Comparison of ENCODE assay signal across 7 cellular contexts in genomic region chr12:52873832-52874572, GRCh38. TPM values are rescaled to one million over a fixed set of nuclear protein-coding genes. Genes with fewer than 3 reads are reported as not detected.
DNase-seq lines count a peak whose midpoint lies in the region; ATAC-seq lines count a peak whose summit lies in the region.

No MANE protein-coding gene starts in this region.

- peak; percentile 58 for ATAC-seq in GM19351 (IDR thresholded peaks at IDR 0.05; ENCODE audit: unreplicated experiment)
- ATAC-seq in HG03460 (IDR thresholded peaks at IDR 0.05; ENCODE audit: unreplicated experiment) = no peak

- DNase-seq in NCI-H146 (lab: John Stamatoyannopoulos, UW) (peak; percentile 77), lung microvascular endothelial cell (ENCODE audit: low read depth in 2 of 2) (peak; percentile 88 to 96)
- DNase-seq in activated CD4-positive, alpha-beta T cell treated with anti-CD3 and anti-CD28 coated beads, Interleukin-2, amount 50 U/mL, for 4 hours = peak; percentile 31 to 38
- peak; percentile 39 for DNase-seq in effector CD8-positive, alpha-beta T cell (lab: John Stamatoyannopoulos, UW)
- peak; percentile 19 to 28 for DNase-seq in stimulated activated CD8-positive, alpha-beta memory T cell treated with anti-CD3 and anti-CD28 coated beads, Interleukin-15, amount 100 ng/mL, for 4 hours (ENCODE audit: low read depth in 2 of 2)

RNA-seq across cellular contexts. Expression of gene KRT78, which starts 25.2 kb away (rescaled TPM):
- not detected in 2 replicates for total RNA-seq in lung microvascular endothelial cell

RNA-seq across cellular contexts. Expression of gene KRT8, which starts 30.9 kb away (rescaled TPM):
- 11.3 and 12.6 TPM in 2 replicates for total RNA-seq in lung microvascular endothelial cell

RNA-seq across cellular contexts. Expression of gene KRT79, which starts 39.9 kb away (rescaled TPM):
- not detected in 2 replicates for total RNA-seq in lung microvascular endothelial cell

Comparison
In these comparisons a context has a peak if more than half of its experiments do, and no peak if none do; other contexts are left out.
1. DNase-seq: peak in every context shown above with its lines; median percentile 92 in lung microvascular endothelial cell; 77 in NCI-H146; 39 in effector CD8-positive, alpha-beta T cell; 34 in activated CD4-positive, alpha-beta T cell treated with anti-CD3 and anti-CD28 coated beads, Interleukin-2, amount 50 U/mL, for 4 hours; 24 in stimulated activated CD8-positive, alpha-beta memory T cell treated with anti-CD3 and anti-CD28 coated beads, Interleukin-15, amount 100 ng/mL, for 4 hours.